32 cellular contexts compared by ENCODE assay signal in genomic region chrX:31743004-31743403, GRCh38.
"Had no signal": no experiment of that assay in that cellular context is flagged by ENCODE, and none has a peak within 500 bp of the region (broad histone marks: within the 10 kb centered on the region; RNA-seq: fewer than 3 reads in every experiment).

No MANE protein-coding gene starts in this region.

- FAIRE-seq: endometrium had no signal

- H3K4me1 ChIP-seq: breast epithelium, colonic mucosa, esophagus squamous epithelium, gastroesophageal sphincter, heart right ventricle had no signal

- H3K27me3 Mint-ChIP-seq: activated B cell treated with CpG ODN at 0.5 μM for 24 hours; activated CD8-positive, alpha-beta T cell treated with anti-CD3 and anti-CD28 coated beads for 36 hours; activated naive CD8-positive, alpha-beta T cell; activated T-helper 17 cell treated with anti-CD3 and anti-CD28 coated beads, Interleukin-2, amount 50 U/mL, for 72 hours; brain had no signal

- DNase-seq: activated B cell treated with CpG ODN at 0.5 μM for 24 hours; activated CD4-positive, alpha-beta T cell treated with anti-CD3 and anti-CD28 coated beads for 48 hours; activated CD4-positive, alpha-beta T cell treated with anti-CD3 and anti-CD28 coated beads, Interleukin-2, amount 50 U/mL, for 1 hour; activated CD4-positive, alpha-beta T cell treated with anti-CD3 and anti-CD28 coated beads, Interleukin-2, amount 50 U/mL, for 48 hours; activated CD8-positive, alpha-beta memory T cell treated with anti-CD3 and anti-CD28 coated beads for 24 hours; activated CD8-positive, alpha-beta T cell treated with anti-CD3 and anti-CD28 coated beads for 36 hours; activated effector memory CD4-positive, alpha-beta T cell treated with Interleukin-2 at 50 U/mL for 16 hours; activated gamma-delta T cell treated with Interleukin-2 at 50 U/mL for 16 hours; activated naive CD4-positive, alpha-beta T cell treated with anti-CD3 and anti-CD28 coated beads, Interleukin-2, amount 50 U/mL, for 16 hours; activated naive CD4-positive, alpha-beta T cell treated with Interleukin-2 at 50 U/mL for 16 hours; activated T-cell treated with anti-CD3 and anti-CD28 coated beads, Interleukin-2, amount 50 U/mL, for 4 hours; amniotic stem cell; anterior cingulate cortex; central memory CD4-positive, alpha-beta T cell; cerebellar nuclear complex; colonic mucosa; effector CD8-positive, alpha-beta T cell; esophagus squamous epithelium; foreskin melanocyte; heart right ventricle; T1000; WERI-Rb-1 had no signal

- H3K36me3 Mint-ChIP-seq: activated naive CD8-positive, alpha-beta T cell had no signal

- H3K4me3 ChIP-seq: breast epithelium, cardiac muscle cell, colonic mucosa, esophagus squamous epithelium, gastroesophageal sphincter, heart right ventricle, hepatocyte had no signal

- H3K9me3 ChIP-seq: breast epithelium, colonic mucosa, esophagus squamous epithelium, gastroesophageal sphincter, heart right ventricle had no signal

- H3K4me1 Mint-ChIP-seq: activated B cell treated with CpG ODN at 0.5 μM for 24 hours; activated T-helper 17 cell treated with anti-CD3 and anti-CD28 coated beads, Interleukin-2, amount 50 U/mL, for 72 hours had no signal

- H3K9me3 Mint-ChIP-seq: activated CD8-positive, alpha-beta T cell treated with anti-CD3 and anti-CD28 coated beads for 36 hours; activated T-helper 17 cell treated with anti-CD3 and anti-CD28 coated beads, Interleukin-2, amount 50 U/mL, for 72 hours had no signal

- H3K79me2 ChIP-seq: hepatocyte had no signal

- H3K27me3 ChIP-seq: breast epithelium, cardiac muscle cell, colonic mucosa, esophagus squamous epithelium, gastroesophageal sphincter, heart right ventricle, hepatocyte had no signal

- H3K27ac ChIP-seq: breast epithelium, cardiac muscle cell, colonic mucosa, epithelial cell of prostate, esophagus squamous epithelium, gastroesophageal sphincter, heart right ventricle, hepatocyte, WERI-Rb-1 had no signal

- H3K4me2 ChIP-seq: hepatocyte had no signal

- ATAC-seq: activated CD4-positive, CD25-positive, alpha-beta regulatory T cell treated with anti-CD3 and anti-CD28 coated beads, Interleukin-2, amount 50 U/mL, for 24 hours; activated CD8-positive, alpha-beta T cell treated with anti-CD3 and anti-CD28 coated beads for 36 hours; activated T-cell treated with anti-CD3 and anti-CD28 coated beads, Interleukin-2, amount 50 U/mL, for 4 hours; activated T-helper 17 cell treated with anti-CD3 and anti-CD28 coated beads, Interleukin-2, amount 50 U/mL, for 72 hours; gastroesophageal sphincter; heart right ventricle had no signal

- H3K36me3 ChIP-seq: breast epithelium, cardiac muscle cell, colonic mucosa, esophagus squamous epithelium, gastroesophageal sphincter, heart right ventricle, WERI-Rb-1 had no signal

- H3K4me3 Mint-ChIP-seq: activated B cell treated with CpG ODN at 0.5 μM for 24 hours; activated CD8-positive, alpha-beta T cell treated with anti-CD3 and anti-CD28 coated beads for 36 hours; activated naive CD8-positive, alpha-beta T cell; activated T-cell treated with anti-CD3 and anti-CD28 coated beads, Interleukin-2, amount 50 U/mL, for 4 hours; activated T-helper 17 cell treated with anti-CD3 and anti-CD28 coated beads, Interleukin-2, amount 50 U/mL, for 72 hours; brain had no signal

- H2AFZ ChIP-seq: hepatocyte had no signal

- H3K27ac Mint-ChIP-seq: activated B cell treated with CpG ODN at 0.5 μM for 24 hours; activated CD8-positive, alpha-beta T cell treated with anti-CD3 and anti-CD28 coated beads for 36 hours; activated naive CD8-positive, alpha-beta T cell; activated T-helper 17 cell treated with anti-CD3 and anti-CD28 coated beads, Interleukin-2, amount 50 U/mL, for 72 hours; brain had no signal
